ENCODE assay signal across 1 cellular context in genomic region chr3:129123314-129124060, GRCh38.
TF ChIP-seq lines count a peak whose summit lies in the region.

No MANE protein-coding gene starts in this region.

TF ChIP-seq in HepG2, 621 proteins besides CTCF, POLR2A, EP300 and RAD21 (continues in another document):
- TF ChIP-seq AHDC1 (CRISPR knock-in tag; IDR thresholded peaks at IDR 0.05; ENCODE audit: borderline replicate concordance): 0 out of 2 replicates have a peak, but pooled peaks have one; percentile 20
- TF ChIP-seq TFE3 (CRISPR knock-in tag; IDR thresholded peaks at IDR 0.05): 0 out of 2 replicates have a peak, but pooled peaks have one; percentile 22
- no peak for TF ChIP-seq THAP8 (CRISPR knock-in tag; IDR thresholded peaks at IDR 0.05; ENCODE audit: borderline replicate concordance)
- TF ChIP-seq MEIS1 (CRISPR knock-in tag; IDR thresholded peaks at IDR 0.05; ENCODE audit: borderline replicate concordance): no peak
- no peak for TF ChIP-seq ATF6 (CRISPR knock-in tag; conservative IDR thresholded peaks at IDR 0.05)
- no peak for TF ChIP-seq RBAK (CRISPR knock-in tag; IDR thresholded peaks at IDR 0.05)
- TF ChIP-seq FOXA3 (CRISPR knock-in tag; IDR thresholded peaks at IDR 0.05): 0 out of 2 replicates have a peak, but pooled peaks have one; percentile 18
- peak; percentile 74 for TF ChIP-seq POLR2G (IDR thresholded peaks at IDR 0.05; ENCODE audit: low read depth, low read length)
- peak; percentile 20; the same call in 1 of the 2 replicates for TF ChIP-seq ARID5B (CRISPR knock-in tag; IDR thresholded peaks at IDR 0.05)
- no peak for TF ChIP-seq STAG1 (CRISPR knock-in tag; IDR thresholded peaks at IDR 0.05)
- no peak for TF ChIP-seq ZNF609 (CRISPR knock-in tag; IDR thresholded peaks at IDR 0.05; ENCODE audit: borderline replicate concordance)
- TF ChIP-seq PHF8 (CRISPR knock-in tag; IDR thresholded peaks at IDR 0.05): 0 out of 2 replicates have a peak, but pooled peaks have one; percentile 63
- no peak for TF ChIP-seq ZNF562 (CRISPR knock-in tag; IDR thresholded peaks at IDR 0.05; ENCODE audit: borderline replicate concordance)
- no peak for TF ChIP-seq SUZ12 (IDR thresholded peaks at IDR 0.05; ENCODE audit: low read depth, low read length)
- no peak for TF ChIP-seq ZKSCAN1 (IDR thresholded peaks at IDR 0.05; ENCODE audit: low read length)
- no peak for TF ChIP-seq HES4 (CRISPR knock-in tag; IDR thresholded peaks at IDR 0.05; ENCODE audit: borderline replicate concordance)
- no peak for TF ChIP-seq CEBPZ (IDR thresholded peaks at IDR 0.05; ENCODE audit: low read length)
- TF ChIP-seq ZNF780A (CRISPR knock-in tag; IDR thresholded peaks at IDR 0.05): no peak
- TF ChIP-seq ZFP62 (CRISPR knock-in tag; IDR thresholded peaks at IDR 0.05): no peak
- TF ChIP-seq ATF7-NPFF (CRISPR knock-in tag; IDR thresholded peaks at IDR 0.05; ENCODE audit: low read depth): no peak
- TF ChIP-seq ZBTB7A (CRISPR knock-in tag; IDR thresholded peaks at IDR 0.05): 0 out of 2 replicates have a peak, but pooled peaks have one; percentile 43
- TF ChIP-seq ZNF891 (CRISPR knock-in tag; IDR thresholded peaks at IDR 0.05): no peak
- TF ChIP-seq ATF2 (CRISPR knock-in tag; IDR thresholded peaks at IDR 0.05): peak; percentile 13; the same call in 1 of the 2 replicates
